ENCODE assay signal across 26 cellular contexts in genomic region chr3:175059788-175060187, GRCh38.
"Had no signal": no experiment of that assay in that cellular context is flagged by ENCODE, and none has a peak within 500 bp of the region (broad histone marks: within the 10 kb centered on the region; RNA-seq: fewer than 3 reads in every experiment).

No MANE protein-coding gene starts in this region.

- ATAC-seq: esophagus mucosa; gastrocnemius medialis; heart left ventricle; left lung; naive thymus-derived CD8-positive, alpha-beta T cell; pancreas; sciatic nerve had no signal

- H3K27me3 ChIP-seq: dorsolateral prefrontal cortex, gastrocnemius medialis, heart left ventricle, hepatocyte, left lung, pancreas, stomach, testis, tibial artery had no signal

- DNase-seq: dorsolateral prefrontal cortex; effector CD4-positive, alpha-beta T cell; foreskin fibroblast; gastrocnemius medialis; heart left ventricle; kidney; left lung; mesenchymal stem cell; midbrain; naive thymus-derived CD8-positive, alpha-beta T cell; occipital lobe; pancreas; stimulated activated CD4-positive, alpha-beta T cell treated with anti-CD3 and anti-CD28 coated beads, Interleukin-12 subunit alpha, Interleukin-12 subunit beta, amount 100 ng/mL, for 4 hours; stimulated activated CD4-positive, alpha-beta T cell treated with anti-CD3 and anti-CD28 coated beads, Interleukin-1b, Interleukin-23, amount 100 ng/mL, for 48 hours; stimulated activated CD4-positive, alpha-beta T cell treated with anti-CD3 and anti-CD28 coated beads, Interleukin-4, amount 100 ng/mL, for 1 hour; stimulated activated CD8-positive, alpha-beta memory T cell treated with anti-CD3 and anti-CD28 coated beads, Interleukin-4, amount 100 ng/mL, for 48 hours; stimulated activated naive CD4-positive, alpha-beta T cell; stomach; testis; tibial artery had no signal

- H3K4me2 ChIP-seq: hepatocyte, smooth muscle cell had no signal

- H3K4me3 ChIP-seq: dorsolateral prefrontal cortex, gastrocnemius medialis, heart left ventricle, hepatocyte, left lung, pancreas, smooth muscle cell, stomach, testis, tibial artery had no signal

- H3K27me3 Mint-ChIP-seq: naive thymus-derived CD8-positive, alpha-beta T cell; type B pancreatic cell had no signal

- H3K79me2 ChIP-seq: hepatocyte had no signal

- H3K4me3 Mint-ChIP-seq: naive thymus-derived CD8-positive, alpha-beta T cell; type B pancreatic cell had no signal

- H3K27ac ChIP-seq: dorsolateral prefrontal cortex, epithelial cell of prostate, gastrocnemius medialis, heart left ventricle, hepatocyte, left lung, pancreas, stomach, testis, tibial artery had no signal

- H2AFZ ChIP-seq: hepatocyte had no signal

- H3K4me1 Mint-ChIP-seq: naive thymus-derived CD8-positive, alpha-beta T cell had no signal

- H3K9me3 ChIP-seq: gastrocnemius medialis, pancreas, testis, tibial artery had no signal

- H3K4me1 ChIP-seq: gastrocnemius medialis, heart left ventricle, left lung, testis, tibial artery had no signal

- H3K36me3 ChIP-seq: gastrocnemius medialis, heart left ventricle, left lung, pancreas, stomach, tibial artery had no signal

- H3K27ac Mint-ChIP-seq: naive thymus-derived CD8-positive, alpha-beta T cell; type B pancreatic cell had no signal
